Comparison of ENCODE assay signal across 8 cellular contexts in genomic region chr7:151233111-151233701, GRCh38. TPM values are rescaled to one million over a fixed set of nuclear protein-coding genes. Genes with fewer than 3 reads are reported as not detected.
A peak's percentile ranks its signal among the peaks of the same experiment; 100 is the strongest.
DNase-seq lines count a peak whose midpoint lies in the region; ATAC-seq and TF ChIP-seq lines count a peak whose summit lies in the region.

No MANE protein-coding gene starts in this region.

- peak; percentile 33 for ATAC-seq in HG02759 (IDR thresholded peaks at IDR 0.05; ENCODE audit: unreplicated experiment)
- peak; percentile 83 to 85 for ATAC-seq in activated T-cell treated with anti-CD3 and anti-CD28 coated beads, Interleukin-2, amount 50 U/mL, for 72 hours (replicated peaks in 1 of 2)

- H2AFZ ChIP-seq in osteoblast (ENCODE audit: low read length) = peak overlapping the region; percentile 32

- H3K27me3 ChIP-seq in osteoblast (ENCODE audit: insufficient read depth, low read length) (no peaks in the 10 kb centered on the region), thyroid gland (no peaks in the 10 kb centered on the region)

- intact Hi-C loops in thyroid gland (cut with DNase I) = no loop called here

- H4K20me1 ChIP-seq in osteoblast (ENCODE audit: insufficient read depth, low read length) = peaks cover 51% of the 10 kb centered on the region

- peak overlapping the region; percentile 100 for H3K4me3 Mint-ChIP-seq in activated T-cell treated with anti-CD3 and anti-CD28 coated beads, Interleukin-2, amount 50 U/mL, for 72 hours

- peak in 1 of 2 donors; percentile 43 for TF ChIP-seq POLR2A in thyroid gland (IDR thresholded peaks at IDR 0.05)

- H3K27ac ChIP-seq in osteoblast (ENCODE audit: low read depth, low read length) (peak overlapping the region; percentile 97), thyroid gland (peak overlapping the region; percentile 45 to 79 (median 56))

- H3K4me1 ChIP-seq in osteoblast (ENCODE audit: insufficient read depth, low read length) = peaks cover 22% of the 10 kb centered on the region
- peaks cover 8 to 19% of the 10 kb centered on the region in 2 donors for H3K4me1 ChIP-seq in thyroid gland

- H3K4me1 Mint-ChIP-seq in activated T-cell treated with anti-CD3 and anti-CD28 coated beads, Interleukin-2, amount 50 U/mL, for 72 hours (ENCODE audit: low read depth) = peaks cover 31% of the 10 kb centered on the region

- peaks cover 64% of the 10 kb centered on the region for H3K79me2 ChIP-seq in osteoblast (ENCODE audit: insufficient read depth, low read length)

- DNase-seq in GM12864 (ENCODE audit: low read depth) (no peak), OCI-M1 (lab: John Stamatoyannopoulos, UW) (peak; percentile 48), fibroblast of peridontal ligament (ENCODE audit: extremely low read depth) (peak; percentile 78), osteoblast (ENCODE audit: insufficient read length, low spot score, missing footprints) (peak; percentile 99), thyroid gland (peak; percentile 69 to 70)
- DNase-seq in activated T-cell treated with anti-CD3 and anti-CD28 coated beads, Interleukin-2, amount 50 U/mL, for 72 hours = peak; percentile 76 to 86
- no peak for DNase-seq in NK-92 treated with Interleukin-12 subunit alpha and Interleukin-12 subunit beta, amount 100 ng/mL, for 24 hours (lab: John Stamatoyannopoulos, UW)

- H3K9me3 ChIP-seq in osteoblast (ENCODE audit: low read depth, low read length) (no peaks in the 10 kb centered on the region), thyroid gland (no peaks in the 10 kb centered on the region)

- 10 to 15% methylated on average over 17 of the region's 21 CpGs for WGBS in thyroid gland, 2 donors

- TF ChIP-seq CTCF in GM12864 (IDR thresholded peaks at IDR 0.05; ENCODE audit: low read depth, low read length, missing control alignments) = no peak
- TF ChIP-seq CTCF in osteoblast (IDR thresholded peaks at IDR 0.05; ENCODE audit: extremely low read depth, low read depth, low read length) = no peak
- TF ChIP-seq CTCF in thyroid gland (IDR thresholded peaks at IDR 0.05) = no peak

- H3K4me2 ChIP-seq in osteoblast (ENCODE audit: insufficient read depth, low read length) = peak overlapping the region; percentile 90

- peak overlapping the region; percentile 99 for H3K27ac Mint-ChIP-seq in activated T-cell treated with anti-CD3 and anti-CD28 coated beads, Interleukin-2, amount 50 U/mL, for 72 hours

- H3K4me3 ChIP-seq in GM12864 (ENCODE audit: low read depth, low read length) = peak overlapping the region; percentile 92
- peak overlapping the region; percentile 99 for H3K4me3 ChIP-seq in osteoblast (ENCODE audit: insufficient read depth, low read length)
- peak overlapping the region; percentile 75 to 96 (median 94) for H3K4me3 ChIP-seq in thyroid gland (replicated peaks in 1 of 3)

- H3K36me3 ChIP-seq in osteoblast (ENCODE audit: insufficient read depth, low read length) = peaks cover 43% of the 10 kb centered on the region
- H3K36me3 ChIP-seq in thyroid gland = peaks cover 22 to 27% of the 10 kb centered on the region in 2 donors

- H3K9me3 Mint-ChIP-seq in activated T-cell treated with anti-CD3 and anti-CD28 coated beads, Interleukin-2, amount 50 U/mL, for 72 hours = no peaks in the 10 kb centered on the region

- no peaks in the 10 kb centered on the region for H3K27me3 Mint-ChIP-seq in activated T-cell treated with anti-CD3 and anti-CD28 coated beads, Interleukin-2, amount 50 U/mL, for 72 hours (ENCODE audit: low read depth)

- peaks cover 5 to 10% of the 10 kb centered on the region in 2 donors for H3K36me3 Mint-ChIP-seq in activated T-cell treated with anti-CD3 and anti-CD28 coated beads, Interleukin-2, amount 50 U/mL, for 72 hours (ENCODE audit: insufficient read depth in 2 of 2)

RNA-seq across cellular contexts. Expression of gene CHPF2, which starts 0.9 kb away (rescaled TPM):
- 10 to 100 TPM; 30.3 to 42.1 TPM for total RNA-seq in activated T-cell treated with anti-CD3 and anti-CD28 coated beads, Interleukin-2, amount 50 U/mL, for 72 hours
- total RNA-seq in osteoblast (77.5 and 83.2 TPM in 2 replicates), thyroid gland (10 to 100 TPM; 33.9 to 82.4 (median 58.7) TPM)

RNA-seq across cellular contexts. Expression of gene ABCF2, which starts 6.2 kb away (rescaled TPM):
- total RNA-seq in activated T-cell treated with anti-CD3 and anti-CD28 coated beads, Interleukin-2, amount 50 U/mL, for 72 hours = 10 to 100 TPM; 29.7 to 31.9 TPM
- total RNA-seq in osteoblast (55.1 and 65.9 TPM in 2 replicates), thyroid gland (10 to 100 TPM; 23.8 to 39.4 (median 34.1) TPM)

RNA-seq across cellular contexts. Expression of gene SMARCD3, which starts 15.3 kb away (rescaled TPM):
- 1 to 10 TPM; 6.5 to 8.2 TPM for total RNA-seq in activated T-cell treated with anti-CD3 and anti-CD28 coated beads, Interleukin-2, amount 50 U/mL, for 72 hours
- total RNA-seq in osteoblast (37.4 and 40.2 TPM in 2 replicates), thyroid gland (10 to 100 TPM; 42.2 to 56.7 (median 47.2) TPM)

RNA-seq across cellular contexts. Expression of gene H2BK1, which starts 22.9 kb away (rescaled TPM):
- total RNA-seq in activated T-cell treated with anti-CD3 and anti-CD28 coated beads, Interleukin-2, amount 50 U/mL, for 72 hours = 1 to 10 TPM; 3.4 to 4.4 TPM
- total RNA-seq in osteoblast (not detected in 2 replicates), thyroid gland (not detected)

RNA-seq across cellular contexts. Expression of gene ASB10, which starts 46.2 kb away (rescaled TPM):
- total RNA-seq in activated T-cell treated with anti-CD3 and anti-CD28 coated beads, Interleukin-2, amount 50 U/mL, for 72 hours = not detected
- total RNA-seq in osteoblast (not detected in 2 replicates), thyroid gland (not detected)

Comparison
In these comparisons a context has a peak if more than half of its experiments do, and no peak if none do; other contexts are left out.
1. DNase-seq: peak in OCI-M1 (single experiment), activated T-cell treated with anti-CD3 and anti-CD28 coated beads, Interleukin-2, amount 50 U/mL, for 72 hours (2 of 2), fibroblast of peridontal ligament (single experiment), osteoblast (single experiment) and thyroid gland (2 of 2); none in GM12864 (single experiment) and NK-92 treated with Interleukin-12 subunit alpha and Interleukin-12 subunit beta, amount 100 ng/mL, for 24 hours (single experiment).
2. Peak in every context shown above with its lines, with median percentiles within 50 percentile points of each other: H3K4me3 ChIP-seq.